In genomic region chr9:117415584-117415937, GRCh38 we compare ENCODE assay signal across 1 cellular context.
TF ChIP-seq lines count a peak whose summit lies in the region.

No MANE protein-coding gene starts in this region.

TF ChIP-seq in endothelial cell of umbilical vein, 7 proteins besides CTCF, POLR2A, EP300 and RAD21:
- TF ChIP-seq EZH2 (IDR thresholded peaks at IDR 0.05; ENCODE audit: borderline replicate concordance, low read depth, low read length, severe bottlenecking) = peak; percentile 14
- TF ChIP-seq MYC (IDR thresholded peaks at IDR 0.05; ENCODE audit: low read depth, low read length) = no peak
